In the genomic region with DNA sequence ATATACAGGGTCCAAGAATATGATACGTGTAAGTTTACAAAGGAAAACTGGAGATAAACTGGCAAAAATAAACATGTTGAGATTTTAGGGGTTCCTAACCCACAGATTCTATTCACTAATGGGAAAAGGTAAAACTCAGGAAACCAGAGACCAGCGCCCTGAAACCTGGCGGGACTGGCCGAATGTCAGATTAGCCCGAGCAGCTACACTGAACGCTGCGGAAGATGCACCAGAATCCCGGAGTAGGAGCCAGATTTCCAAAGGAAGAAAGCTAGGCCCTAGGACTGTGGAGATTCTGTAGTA, we compare ENCODE assay signal across 8 cellular contexts. TPM values are rescaled to one million over a fixed set of nuclear protein-coding genes. Genes with fewer than 3 reads are reported as not detected.
DNase-seq lines count a peak whose midpoint lies in the region; ATAC-seq and TF ChIP-seq lines count a peak whose summit lies in the region.

No MANE protein-coding gene starts in this region.

- H3K27ac Mint-ChIP-seq in activated naive CD4-positive, alpha-beta T cell treated with anti-CD3 and anti-CD28 coated beads, Interleukin-2, amount 50 U/mL, for 72 hours = peak overlapping the region in 1 of 2 donors; percentile 99

- H3K36me3 Mint-ChIP-seq in activated naive CD4-positive, alpha-beta T cell treated with anti-CD3 and anti-CD28 coated beads, Interleukin-2, amount 50 U/mL, for 72 hours = peaks cover 0 to 6% of the 10 kb centered on the region in 2 donors

- no peak for DNase-seq in activated naive CD4-positive, alpha-beta T cell treated with anti-CD3 and anti-CD28 coated beads, Interleukin-2, amount 50 U/mL, for 72 hours (ENCODE audit: low spot score in 2 of 2)
- DNase-seq in stomach = no peak
- no peak for DNase-seq in islet precursor cell
- no peak for DNase-seq in NK-92 treated with Interleukin-12 subunit alpha and Interleukin-12 subunit beta, amount 100 ng/mL, for 24 hours (lab: John Stamatoyannopoulos, UW)
- DNase-seq in cerebellar cortex (ENCODE audit: low spot score) = no peak

- ATAC-seq in GM19351 (IDR thresholded peaks at IDR 0.05; ENCODE audit: unreplicated experiment) (peak; percentile 23), HG03064 (IDR thresholded peaks at IDR 0.05; ENCODE audit: low read depth, unreplicated experiment) (peak; percentile 24)
- ATAC-seq in activated naive CD4-positive, alpha-beta T cell treated with anti-CD3 and anti-CD28 coated beads, Interleukin-2, amount 50 U/mL, for 72 hours = peak; percentile 13 to 19

- TF ChIP-seq CTCF in stomach (IDR thresholded peaks at IDR 0.05) = no peak

- H3K4me1 ChIP-seq in stomach = peaks cover 14 to 46% (median 37%) of the 10 kb centered on the region in 4 donors

- H3K27me3 ChIP-seq in stomach = no peaks in the 10 kb centered on the region

- intact Hi-C loops in stomach (cut with DNase I; ENCODE audit: low total_unique reads) = no loop called here

- 0% methylated on average over 8 of the region's 8 CpGs for WGBS in stomach, 5 donors

- TF ChIP-seq EP300 in stomach (IDR thresholded peaks at IDR 0.05) = no peak

- no peak for TF ChIP-seq POLR2A in stomach (IDR thresholded peaks at IDR 0.05)

- peaks cover 0 to 4% (median 2%) of the 10 kb centered on the region in 4 donors for H3K36me3 ChIP-seq in stomach

- H3K27ac ChIP-seq in stomach = peak overlapping the region; percentile 81 to 96 (median 93)

- peak overlapping the region; percentile 93 for H3K4me3 ChIP-seq in iPS-18c (ENCODE audit: insufficient read depth, low read depth, low read length)
- peak overlapping the region; percentile 72 to 82 (median 75) for H3K4me3 ChIP-seq in stomach

- H3K9me3 ChIP-seq in iPS-18c (ENCODE audit: control insufficient read depth, insufficient read depth, low read length) = no peaks in the 10 kb centered on the region
- H3K9me3 ChIP-seq in stomach = no peaks in the 10 kb centered on the region

- H3K9me3 Mint-ChIP-seq in activated naive CD4-positive, alpha-beta T cell treated with anti-CD3 and anti-CD28 coated beads, Interleukin-2, amount 50 U/mL, for 72 hours = peaks cover 0 to 3% of the 10 kb centered on the region in 2 donors

RNA-seq across cellular contexts. Expression of a gene that starts 0.7 kb away (rescaled TPM):
- total RNA-seq in activated naive CD4-positive, alpha-beta T cell treated with anti-CD3 and anti-CD28 coated beads, Interleukin-2, amount 50 U/mL, for 72 hours = 10 to 100 TPM; 29.8 to 80.1 TPM
- total RNA-seq in stomach = 10 to 100 TPM in 4 of 5 donors, 1 to 10 TPM in 1; 6.1 to 89.9 (median 66.9) TPM
- 10 to 100 TPM; 12.1 to 21.4 (median 14.0) TPM for polyA plus RNA-seq in stomach
